In the genomic region with DNA sequence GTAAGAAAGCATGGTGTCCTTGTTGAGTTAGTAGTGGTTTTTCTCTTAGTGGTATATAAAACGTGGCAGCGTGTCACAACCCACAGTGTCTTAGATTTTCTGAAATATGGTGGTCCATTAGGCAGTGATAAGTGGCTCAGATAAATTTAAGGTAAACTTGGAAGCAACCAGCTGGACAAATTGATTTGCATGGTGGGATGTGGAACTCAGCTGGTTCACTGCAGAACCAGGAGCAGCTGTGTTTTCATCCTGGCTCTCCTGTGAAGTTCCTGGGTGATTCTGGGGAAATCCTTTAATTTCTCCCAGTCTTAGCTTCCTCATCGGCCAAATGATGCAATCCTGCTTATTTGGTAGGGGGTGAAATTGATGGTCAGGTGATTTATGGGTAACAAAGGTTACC, we compare ENCODE assay signal across 7 cellular contexts.
"Had no signal": no experiment of that assay in that cellular context is flagged by ENCODE, and none has a peak within 500 bp of the region (broad histone marks: within the 10 kb centered on the region; RNA-seq: fewer than 3 reads in every experiment).

No MANE protein-coding gene starts in this region.

- H3K27ac ChIP-seq: HL-60 had no signal

- DNase-seq: H9, HCEC 1CT had no signal

- H3K9me3 Mint-ChIP-seq: GM23338, H9 had no signal

- H3K27ac Mint-ChIP-seq: GM23338, H9 had no signal

- FAIRE-seq: H1, H54, K562 had no signal

- H3K4me3 Mint-ChIP-seq: GM23338, H9 had no signal

- H3K4me3 ChIP-seq: GM23338, K562 had no signal

- H2AFZ ChIP-seq: GM23338 had no signal

- H3K4me2 ChIP-seq: GM23338 had no signal

- ATAC-seq: GM23338, K562 had no signal
